19 cellular contexts compared by ENCODE assay signal in genomic region chr15:99158626-99159412, GRCh38.
A peak's percentile ranks its signal among the peaks of the same experiment; 100 is the strongest.
DNase-seq lines count a peak whose midpoint lies in the region; ATAC-seq and TF ChIP-seq lines count a peak whose summit lies in the region.
"Had no signal": no experiment of that assay in that cellular context is flagged by ENCODE, and none has a peak within 500 bp of the region (broad histone marks: within the 10 kb centered on the region; RNA-seq: fewer than 3 reads in every experiment).

No MANE protein-coding gene starts in this region.

- H3K9ac ChIP-seq in KMS-11, result no peak overlapping the region
- H3K9ac ChIP-seq in stomach smooth muscle (ENCODE audit: low read length in 2 of 2), result no peak overlapping the region

- peak overlapping the region; percentile 42; the same call in 1 of the 2 replicates for H3K4me2 ChIP-seq in KMS-11

- H3K36me3 ChIP-seq in KMS-11 (ENCODE audit: insufficient read depth) (no peaks in the 10 kb centered on the region), stomach smooth muscle (ENCODE audit: control insufficient read depth in 2 of 2, insufficient read depth in 2 of 2, low read length in 2 of 2) (peaks cover 7 to 17% of the 10 kb centered on the region in 2 donors)

- no peaks in the 10 kb centered on the region for H3K9me3 ChIP-seq in stomach smooth muscle (ENCODE audit: control insufficient read depth in 2 of 2, low read length in 2 of 2)

- no peak overlapping the region for H3K27ac ChIP-seq in KMS-11
- peak overlapping the region; percentile 24 for H3K27ac ChIP-seq in stomach smooth muscle (ENCODE audit: low read length)

- no peaks in the 10 kb centered on the region for H3K27me3 ChIP-seq in KMS-11 (ENCODE audit: insufficient read depth, low read depth)
- H3K27me3 ChIP-seq in stomach smooth muscle (ENCODE audit: control insufficient read depth in 1 of 2, insufficient read depth in 2 of 2, low read length in 2 of 2), result no peaks in the 10 kb centered on the region

- H3K4me1 ChIP-seq in KMS-11 (ENCODE audit: low read depth, poor library complexity, severe bottlenecking) (peaks cover 74% of the 10 kb centered on the region), stomach smooth muscle (ENCODE audit: control insufficient read depth, insufficient read depth, low read length) (peaks cover 15% of the 10 kb centered on the region)

- ATAC-seq in GM18511 (IDR thresholded peaks at IDR 0.05; ENCODE audit: unreplicated experiment), result peak; percentile 72
- ATAC-seq in HG03159 (IDR thresholded peaks at IDR 0.05; ENCODE audit: unreplicated experiment), result no peak
- ATAC-seq: left cardiac atrium; naive thymus-derived CD4-positive, alpha-beta T cell had no signal

- peak; percentile 37 for DNase-seq in islet precursor cell
- no peak for DNase-seq in cerebellar cortex (ENCODE audit: low spot score)
- no peak for DNase-seq in globus pallidus (ENCODE audit: low spot score)
- DNase-seq in hippocampal formation (lab: John Stamatoyannopoulos, UW), result no peak
- DNase-seq: activated CD4-positive, alpha-beta memory T cell treated with anti-CD3 and anti-CD28 coated beads, Interleukin-2, amount 10 ng/mL, durations not matched to agents 7 days and 5 days; activated gamma-delta T cell; activated T-cell treated with anti-CD3 and anti-CD28 coated beads for 4 hours; DMS53; effector memory CD4-positive, alpha-beta T cell; GOT3; KBM-7; left cardiac atrium; naive thymus-derived CD4-positive, alpha-beta T cell; NCI-H187; stimulated activated CD4-positive, alpha-beta T cell treated with anti-CD3 and anti-CD28 coated beads, Interleukin-1b, Interleukin-23, amount 100 ng/mL, for 48 hours had no signal

- H2AFZ ChIP-seq in KMS-11 (ENCODE audit: low read depth), result no peak overlapping the region

- H3K4me3 ChIP-seq in KMS-11 (IDR thresholded peaks at IDR 0.05; ENCODE audit: insufficient read depth, low read depth, low read length) (no peak overlapping the region), stomach smooth muscle (ENCODE audit: low read length in 2 of 2) (no peak overlapping the region)

- no peak for TF ChIP-seq CTCF in KMS-11 (conservative IDR thresholded peaks at IDR 0.05; ENCODE audit: low read depth, low read length)

- no peaks in the 10 kb centered on the region for H3K79me2 ChIP-seq in KMS-11 (ENCODE audit: insufficient read depth, low read depth)

- no peaks in the 10 kb centered on the region for H4K20me1 ChIP-seq in KMS-11 (ENCODE audit: insufficient read depth)
